ENCODE assay signal across 37 cellular contexts in genomic region chr7:149404396-149404795, GRCh38.
"Had no signal": no experiment of that assay in that cellular context is flagged by ENCODE, and none has a peak within 500 bp of the region (broad histone marks: within the 10 kb centered on the region; RNA-seq: fewer than 3 reads in every experiment).

No MANE protein-coding gene starts in this region.

- H3K9me3 Mint-ChIP-seq: activated CD4-positive, alpha-beta memory T cell treated with anti-CD3 and anti-CD28 coated beads, Interleukin-2, amount 10 ng/mL, durations not matched to agents 7 days and 5 days; activated CD4-positive, alpha-beta T cell treated with anti-CD3 and anti-CD28 coated beads, Interleukin-2, amount 10 ng/mL, durations not matched to agents 7 days and 5 days; activated naive CD4-positive, alpha-beta T cell treated with anti-CD3 and anti-CD28 coated beads, Interleukin-2, amount 10 ng/mL, durations not matched to agents 7 days and 5 days; activated naive CD4-positive, alpha-beta T cell treated with anti-CD3 and anti-CD28 coated beads, Interleukin-2, amount 50 U/mL, for 24 hours; activated naive CD8-positive, alpha-beta T cell treated with anti-CD3 and anti-CD28 coated beads, Interleukin-2, amount 10 ng/mL, durations not matched to agents 7 days and 5 days; activated naive CD8-positive, alpha-beta T cell treated with anti-CD3 and anti-CD28 coated beads, Interleukin-2, amount 50 U/mL, for 24 hours; activated T-cell treated with anti-CD3 and anti-CD28 coated beads, Interleukin-2, amount 50 U/mL, for 24 hours; activated T-helper 2 cell treated with anti-CD3 and anti-CD28 coated beads, Interferon-gamma antibody, Interleukin-2, Interleukin-4, amounts not matched to agents 10 μg/mL and 5 μg/mL and 100 μg/mL, durations not matched to agents 14 hours and 24 hours and 36 hours; central memory CD8-positive, alpha-beta T cell; T-helper 1 cell treated with Interleukin-12 subunit alpha and Interleukin-12 subunit beta and Interleukin-4 antibody, amounts not matched to agents 30 μg/mL and 1 μg/mL, for 36 hours; T-helper 2 cell treated with Interferon-gamma antibody and Interleukin-4, amounts not matched to agents 5 μg/mL and 100 μg/mL, for 36 hours had no signal

- ATAC-seq: activated CD4-positive, alpha-beta T cell treated with anti-CD3 and anti-CD28 coated beads for 36 hours; activated CD4-positive, CD25-positive, alpha-beta regulatory T cell treated with anti-CD3 and anti-CD28 coated beads, Interleukin-2, amount 50 U/mL, for 24 hours; activated CD8-positive, alpha-beta memory T cell treated with anti-CD3 and anti-CD28 coated beads, Interleukin-2, amount 10 ng/mL, durations not matched to agents 7 days and 5 days; activated CD8-positive, alpha-beta T cell treated with anti-CD3 and anti-CD28 coated beads, Interleukin-2, amount 10 ng/mL, durations not matched to agents 7 days and 5 days; WTC11 had no signal

- DNase-seq: activated CD4-positive, alpha-beta memory T cell treated with anti-CD3 and anti-CD28 coated beads, Interleukin-2, amount 10 ng/mL, durations not matched to agents 7 days and 5 days; activated CD4-positive, alpha-beta T cell treated with anti-CD3 and anti-CD28 coated beads for 1 hour; activated CD4-positive, alpha-beta T cell treated with anti-CD3 and anti-CD28 coated beads for 36 hours; activated CD4-positive, alpha-beta T cell treated with anti-CD3 and anti-CD28 coated beads for 48 hours; activated CD4-positive, alpha-beta T cell treated with anti-CD3 and anti-CD28 coated beads, Interleukin-2, amount 10 ng/mL, durations not matched to agents 7 days and 5 days; activated CD4-positive, alpha-beta T cell treated with anti-CD3 and anti-CD28 coated beads, Interleukin-2, amount 50 U/mL, for 48 hours; activated CD4-positive, CD25-positive, alpha-beta regulatory T cell; activated CD8-positive, alpha-beta memory T cell treated with anti-CD3 and anti-CD28 coated beads for 24 hours; activated CD8-positive, alpha-beta memory T cell treated with anti-CD3 and anti-CD28 coated beads, Interleukin-2, amount 10 ng/mL, durations not matched to agents 7 days and 5 days; activated CD8-positive, alpha-beta memory T cell treated with anti-CD3 and anti-CD28 coated beads, Interleukin-2, amount 50 U/mL, for 48 hours; activated CD8-positive, alpha-beta T cell treated with anti-CD3 and anti-CD28 coated beads, Interleukin-2, amount 10 ng/mL, durations not matched to agents 7 days and 5 days; activated effector memory CD4-positive, alpha-beta T cell treated with Interleukin-2 at 50 U/mL for 16 hours; activated gamma-delta T cell; activated naive CD4-positive, alpha-beta T cell treated with anti-CD3 and anti-CD28 coated beads, Interleukin-2, amount 10 ng/mL, durations not matched to agents 7 days and 5 days; activated naive CD4-positive, alpha-beta T cell treated with Interleukin-2 at 50 U/mL for 16 hours; activated naive CD8-positive, alpha-beta T cell treated with anti-CD3 and anti-CD28 coated beads, Interleukin-2, amount 10 ng/mL, durations not matched to agents 7 days and 5 days; activated naive CD8-positive, alpha-beta T cell treated with anti-CD3 and anti-CD28 coated beads, Interleukin-2, amount 50 U/mL, for 24 hours; activated T-cell treated with anti-CD3 and anti-CD28 coated beads, Interleukin-2, amount 50 U/mL, for 24 hours; activated T-cell treated with anti-CD3 and anti-CD28 coated beads, Interleukin-2, amount 50 U/mL, for 48 hours; amygdala; anterior cingulate cortex; caudate nucleus; T-helper 1 cell; T-helper 2 cell; T-helper 9 cell; WERI-Rb-1 had no signal

- H3K27ac ChIP-seq: ascending aorta, cardiac muscle cell, WERI-Rb-1 had no signal

- H3K9me3 ChIP-seq: ascending aorta had no signal

- H3K4me1 ChIP-seq: ascending aorta had no signal

- H3K4me3 Mint-ChIP-seq: activated CD4-positive, alpha-beta memory T cell treated with anti-CD3 and anti-CD28 coated beads, Interleukin-2, amount 10 ng/mL, durations not matched to agents 7 days and 5 days; activated CD4-positive, alpha-beta T cell treated with anti-CD3 and anti-CD28 coated beads for 36 hours; activated CD4-positive, alpha-beta T cell treated with anti-CD3 and anti-CD28 coated beads, Interleukin-2, amount 10 ng/mL, durations not matched to agents 7 days and 5 days; activated CD8-positive, alpha-beta memory T cell treated with anti-CD3 and anti-CD28 coated beads, Interleukin-2, amount 10 ng/mL, durations not matched to agents 7 days and 5 days; activated CD8-positive, alpha-beta T cell treated with anti-CD3 and anti-CD28 coated beads, Interleukin-2, amount 10 ng/mL, durations not matched to agents 7 days and 5 days; activated naive CD4-positive, alpha-beta T cell treated with anti-CD3 and anti-CD28 coated beads, Interleukin-2, amount 10 ng/mL, durations not matched to agents 7 days and 5 days; activated naive CD4-positive, alpha-beta T cell treated with anti-CD3 and anti-CD28 coated beads, Interleukin-2, amount 50 U/mL, for 24 hours; activated naive CD8-positive, alpha-beta T cell; activated naive CD8-positive, alpha-beta T cell treated with anti-CD3 and anti-CD28 coated beads, Interleukin-2, amount 10 ng/mL, durations not matched to agents 7 days and 5 days; activated naive CD8-positive, alpha-beta T cell treated with anti-CD3 and anti-CD28 coated beads, Interleukin-2, amount 50 U/mL, for 24 hours; activated T-cell treated with anti-CD3 and anti-CD28 coated beads, Interleukin-2, amount 50 U/mL, for 24 hours; brain; central memory CD8-positive, alpha-beta T cell; T-helper 1 cell treated with Interleukin-12 subunit alpha and Interleukin-12 subunit beta and Interleukin-4 antibody, amounts not matched to agents 30 μg/mL and 1 μg/mL, for 36 hours; T-helper 2 cell treated with Interferon-gamma antibody and Interleukin-4, amounts not matched to agents 5 μg/mL and 100 μg/mL, for 36 hours; WTC11 had no signal

- H3K36me3 ChIP-seq: ascending aorta, cardiac muscle cell, WERI-Rb-1 had no signal

- H3K36me3 Mint-ChIP-seq: activated CD8-positive, alpha-beta memory T cell treated with anti-CD3 and anti-CD28 coated beads, Interleukin-2, amount 10 ng/mL, durations not matched to agents 7 days and 5 days; activated naive CD4-positive, alpha-beta T cell treated with anti-CD3 and anti-CD28 coated beads, Interleukin-2, amount 10 ng/mL, durations not matched to agents 7 days and 5 days; activated naive CD4-positive, alpha-beta T cell treated with anti-CD3 and anti-CD28 coated beads, Interleukin-2, amount 50 U/mL, for 24 hours; activated naive CD8-positive, alpha-beta T cell; activated naive CD8-positive, alpha-beta T cell treated with anti-CD3 and anti-CD28 coated beads, Interleukin-2, amount 10 ng/mL, durations not matched to agents 7 days and 5 days; brain; WTC11 had no signal

- H3K4me1 Mint-ChIP-seq: activated CD4-positive, alpha-beta memory T cell treated with anti-CD3 and anti-CD28 coated beads, Interleukin-2, amount 10 ng/mL, durations not matched to agents 7 days and 5 days; activated CD4-positive, alpha-beta T cell treated with anti-CD3 and anti-CD28 coated beads for 36 hours; activated CD4-positive, alpha-beta T cell treated with anti-CD3 and anti-CD28 coated beads, Interleukin-2, amount 10 ng/mL, durations not matched to agents 7 days and 5 days; activated CD8-positive, alpha-beta memory T cell treated with anti-CD3 and anti-CD28 coated beads, Interleukin-2, amount 10 ng/mL, durations not matched to agents 7 days and 5 days; activated naive CD4-positive, alpha-beta T cell treated with anti-CD3 and anti-CD28 coated beads, Interleukin-2, amount 10 ng/mL, durations not matched to agents 7 days and 5 days; activated naive CD4-positive, alpha-beta T cell treated with anti-CD3 and anti-CD28 coated beads, Interleukin-2, amount 50 U/mL, for 24 hours; activated naive CD8-positive, alpha-beta T cell treated with anti-CD3 and anti-CD28 coated beads, Interleukin-2, amount 10 ng/mL, durations not matched to agents 7 days and 5 days; activated naive CD8-positive, alpha-beta T cell treated with anti-CD3 and anti-CD28 coated beads, Interleukin-2, amount 50 U/mL, for 24 hours; brain; central memory CD8-positive, alpha-beta T cell had no signal

- H3K27ac Mint-ChIP-seq: activated CD4-positive, alpha-beta memory T cell treated with anti-CD3 and anti-CD28 coated beads, Interleukin-2, amount 10 ng/mL, durations not matched to agents 7 days and 5 days; activated CD4-positive, alpha-beta T cell treated with anti-CD3 and anti-CD28 coated beads for 36 hours; activated CD4-positive, alpha-beta T cell treated with anti-CD3 and anti-CD28 coated beads, Interleukin-2, amount 10 ng/mL, durations not matched to agents 7 days and 5 days; activated CD8-positive, alpha-beta memory T cell treated with anti-CD3 and anti-CD28 coated beads, Interleukin-2, amount 10 ng/mL, durations not matched to agents 7 days and 5 days; activated CD8-positive, alpha-beta T cell treated with anti-CD3 and anti-CD28 coated beads, Interleukin-2, amount 10 ng/mL, durations not matched to agents 7 days and 5 days; activated naive CD4-positive, alpha-beta T cell treated with anti-CD3 and anti-CD28 coated beads, Interleukin-2, amount 10 ng/mL, durations not matched to agents 7 days and 5 days; activated naive CD4-positive, alpha-beta T cell treated with anti-CD3 and anti-CD28 coated beads, Interleukin-2, amount 50 U/mL, for 24 hours; activated naive CD8-positive, alpha-beta T cell; activated naive CD8-positive, alpha-beta T cell treated with anti-CD3 and anti-CD28 coated beads, Interleukin-2, amount 10 ng/mL, durations not matched to agents 7 days and 5 days; activated naive CD8-positive, alpha-beta T cell treated with anti-CD3 and anti-CD28 coated beads, Interleukin-2, amount 50 U/mL, for 24 hours; activated T-cell treated with anti-CD3 and anti-CD28 coated beads, Interleukin-2, amount 50 U/mL, for 24 hours; activated T-helper 2 cell treated with anti-CD3 and anti-CD28 coated beads, Interferon-gamma antibody, Interleukin-2, Interleukin-4, amounts not matched to agents 10 μg/mL and 5 μg/mL and 100 μg/mL, durations not matched to agents 14 hours and 24 hours and 36 hours; brain; T-helper 1 cell treated with Interleukin-12 subunit alpha and Interleukin-12 subunit beta and Interleukin-4 antibody, amounts not matched to agents 30 μg/mL and 1 μg/mL, for 36 hours; T-helper 2 cell treated with Interferon-gamma antibody and Interleukin-4, amounts not matched to agents 5 μg/mL and 100 μg/mL, for 36 hours; WTC11 had no signal

- H3K27me3 ChIP-seq: ascending aorta, cardiac muscle cell had no signal

- H3K4me3 ChIP-seq: ascending aorta, cardiac muscle cell had no signal
